ENCODE assay signal across 1 cellular context in genomic region chrX:119692241-119693031, GRCh38.
TF ChIP-seq lines count a peak whose summit lies in the region.

No MANE protein-coding gene starts in this region.

TF ChIP-seq in K562, 482 proteins besides CTCF, POLR2A, EP300 and RAD21 (continued from another document):
- TF ChIP-seq HMGXB4 (CRISPR knock-in tag; IDR thresholded peaks at IDR 0.05), result no peak; the same call in 1 of the 2 replicates
- TF ChIP-seq COPS2 (conservative IDR thresholded peaks at IDR 0.05), result no peak
- 0 out of 2 replicates have a peak, but pooled peaks have one; percentile 38 for TF ChIP-seq SAFB (IDR thresholded peaks at IDR 0.05; ENCODE audit: borderline replicate concordance, low read depth, low read length)
- no peak for TF ChIP-seq ZNF75A (CRISPR knock-in tag; IDR thresholded peaks at IDR 0.05)
- TF ChIP-seq SMAD4 (CRISPR knock-in tag; conservative IDR thresholded peaks at IDR 0.05), result peak; percentile 72; the same call in 1 of the 2 replicates
- peak; percentile 33 for TF ChIP-seq FIP1L1 (IDR thresholded peaks at IDR 0.05; ENCODE audit: low read depth, low read length, poor library complexity, severe bottlenecking)
- TF ChIP-seq MYBL2 (IDR thresholded peaks at IDR 0.05; ENCODE audit: low read depth), result no peak
- TF ChIP-seq MYBL2 (CRISPR knock-in tag; IDR thresholded peaks at IDR 0.05; ENCODE audit: borderline replicate concordance), result no peak
- TF ChIP-seq HMG20A (CRISPR knock-in tag; conservative IDR thresholded peaks at IDR 0.05), result no peak
- TF ChIP-seq CEBPG (CRISPR knock-in tag; IDR thresholded peaks at IDR 0.05), result peak; percentile 3; the same call in 1 of the 2 replicates
- TF ChIP-seq CEBPG (tag; conservative IDR thresholded peaks at IDR 0.05 in 1 of 2, IDR thresholded peaks at IDR 0.05 in 1 of 2), result no peak
- TF ChIP-seq ZNF354B (CRISPR knock-in tag; IDR thresholded peaks at IDR 0.05), result no peak
- TF ChIP-seq JUND (IDR thresholded peaks at IDR 0.05; ENCODE audit: borderline replicate concordance, low read depth, low read length), result peak; percentile 16; the same call in 1 of the 2 replicates
- TF ChIP-seq JUND (tag; IDR thresholded peaks at IDR 0.05; ENCODE audit: borderline replicate concordance, low read depth, low read length), result no peak
- no peak for TF ChIP-seq ZBED1 (IDR thresholded peaks at IDR 0.05)
- TF ChIP-seq NKRF (IDR thresholded peaks at IDR 0.05; ENCODE audit: borderline replicate concordance), result 0 out of 2 replicates have a peak, but pooled peaks have one; percentile 30
- TF ChIP-seq PHTF2 (CRISPR knock-in tag; IDR thresholded peaks at IDR 0.05), result no peak
- no peak for TF ChIP-seq BRD9 (IDR thresholded peaks at IDR 0.05; ENCODE audit: low read depth, partially characterized antibody)
- peak in 1 of 2 experiments; percentile 16; a peak in 1 of 4 replicates for TF ChIP-seq FOXK2 (conservative IDR thresholded peaks at IDR 0.05 in 1 of 2, IDR thresholded peaks at IDR 0.05 in 1 of 2; ENCODE audit: low read depth in 2 of 2)
- no peak for TF ChIP-seq ZBTB1 (CRISPR knock-in tag; IDR thresholded peaks at IDR 0.05; ENCODE audit: borderline replicate concordance, low read depth)
- TF ChIP-seq HMGN3 (IDR thresholded peaks at IDR 0.05; ENCODE audit: borderline replicate concordance, extremely low read depth, insufficient read length, low read depth, low read length), result peak; percentile 28
- TF ChIP-seq HDAC2 (IDR thresholded peaks at IDR 0.05), result 0 out of 2 replicates have a peak, but pooled peaks have one; percentile 34
- no peak for TF ChIP-seq CLOCK (CRISPR knock-in tag; IDR thresholded peaks at IDR 0.05; ENCODE audit: borderline replicate concordance)
- 0 out of 2 replicates have a peak, but pooled peaks have one; percentile 22 for TF ChIP-seq MTA2 (IDR thresholded peaks at IDR 0.05; ENCODE audit: low read depth)
- no peak for TF ChIP-seq DLX4 (CRISPR knock-in tag; IDR thresholded peaks at IDR 0.05)
- TF ChIP-seq ATF7 (IDR thresholded peaks at IDR 0.05), result 0 out of 2 replicates have a peak, but pooled peaks have one; percentile 14
- peak; percentile 24 for TF ChIP-seq POLR2B (IDR thresholded peaks at IDR 0.05; ENCODE audit: low read depth, partially characterized antibody)
- no peak for TF ChIP-seq TCF7L2 (IDR thresholded peaks at IDR 0.05; ENCODE audit: low read depth, low read length)
- no peak for TF ChIP-seq ZNF41 (CRISPR knock-in tag; conservative IDR thresholded peaks at IDR 0.05)
- peak; percentile 62; the same call in 1 of the 2 replicates for TF ChIP-seq ARID4B (CRISPR knock-in tag; IDR thresholded peaks at IDR 0.05)
